Comparison of ENCODE assay signal across 8 cellular contexts in genomic region chr12:1583421-1584078, GRCh38. TPM values are rescaled to one million over a fixed set of nuclear protein-coding genes. Genes with fewer than 3 reads are reported as not detected.
DNase-seq lines count a peak whose midpoint lies in the region; ATAC-seq, FAIRE-seq and TF ChIP-seq lines count a peak whose summit lies in the region.

No MANE protein-coding gene starts in this region.

- no peak overlapping the region for H2BK12ac ChIP-seq in neuronal stem cell (ENCODE audit: low read length)

- FAIRE-seq in RCC 7860 (lab: Jason Lieb, UNC) = peak; percentile 62

- H3K27me3 ChIP-seq in neuronal stem cell (ENCODE audit: control insufficient read depth in 3 of 3, insufficient read depth in 3 of 3, low read depth in 1 of 3, low read length in 3 of 3) = peaks cover 0 to 49% (median 0%) of the 10 kb centered on the region in 3 experiments

- TF ChIP-seq CTCF in AG09319 (IDR thresholded peaks at IDR 0.05; ENCODE audit: low read depth, low read length) (peak; percentile 84), LNCAP (IDR thresholded peaks at IDR 0.05) (peak; percentile 86), type B pancreatic cell (conservative IDR thresholded peaks at IDR 0.05) (peak; percentile 98)

- ATAC-seq in GM19397 (IDR thresholded peaks at IDR 0.05; ENCODE audit: unreplicated experiment) = peak; percentile 56
- ATAC-seq in activated T-cell treated with anti-CD3 and anti-CD28 coated beads, Interleukin-2, amount 50 U/mL, for 72 hours (replicated peaks in 1 of 2) = peak; percentile 73 to 77

- H2AFZ ChIP-seq in neuronal stem cell (ENCODE audit: low read length) = no peak overlapping the region

- no peak overlapping the region for H3K9ac ChIP-seq in neuronal stem cell (ENCODE audit: low read depth, low read length, poor library complexity)

- no peak overlapping the region for H2AK5ac ChIP-seq in neuronal stem cell (ENCODE audit: low read depth, low read length)

- H3K4me1 Mint-ChIP-seq in activated T-cell treated with anti-CD3 and anti-CD28 coated beads, Interleukin-2, amount 50 U/mL, for 72 hours (ENCODE audit: low read depth) = peaks cover 26% of the 10 kb centered on the region
- H3K4me1 Mint-ChIP-seq in type B pancreatic cell (ENCODE audit: unreplicated experiment) = peaks cover 30% of the 10 kb centered on the region

- peaks cover 0 to 4% of the 10 kb centered on the region in 2 donors for H3K36me3 ChIP-seq in neuronal stem cell (replicated peaks in 1 of 2; ENCODE audit: control insufficient read depth in 2 of 2, insufficient read depth in 2 of 2, low read length in 2 of 2)

- no peak overlapping the region for H2BK120ac ChIP-seq in neuronal stem cell (ENCODE audit: low read depth, low read length)

- no peaks in the 10 kb centered on the region for H3K9me3 ChIP-seq in neuronal stem cell (replicated peaks in 1 of 2; ENCODE audit: control insufficient read depth in 2 of 2, insufficient read depth in 1 of 2, low read depth in 1 of 2, low read length in 2 of 2)

- no peak overlapping the region for H4K91ac ChIP-seq in neuronal stem cell (ENCODE audit: low read depth, low read length, poor library complexity)

- no peaks in the 10 kb centered on the region for H3K36me3 Mint-ChIP-seq in activated T-cell treated with anti-CD3 and anti-CD28 coated beads, Interleukin-2, amount 50 U/mL, for 72 hours (ENCODE audit: insufficient read depth in 2 of 2)
- peaks cover 11% of the 10 kb centered on the region for H3K36me3 Mint-ChIP-seq in type B pancreatic cell

- H4K8ac ChIP-seq in neuronal stem cell (ENCODE audit: low read depth, low read length) = no peak overlapping the region

- no peak overlapping the region for H2BK5ac ChIP-seq in neuronal stem cell (ENCODE audit: low read length)

- H3K18ac ChIP-seq in neuronal stem cell (ENCODE audit: low read length) = no peak overlapping the region

- H3K9me3 Mint-ChIP-seq in activated T-cell treated with anti-CD3 and anti-CD28 coated beads, Interleukin-2, amount 50 U/mL, for 72 hours = no peaks in the 10 kb centered on the region
- H3K9me3 Mint-ChIP-seq in type B pancreatic cell = no peaks in the 10 kb centered on the region

- peak overlapping the region; percentile 71 for H3K27ac Mint-ChIP-seq in activated T-cell treated with anti-CD3 and anti-CD28 coated beads, Interleukin-2, amount 50 U/mL, for 72 hours
- H3K27ac Mint-ChIP-seq in type B pancreatic cell = peak overlapping the region; percentile 12

- peaks cover 34 to 37% of the 10 kb centered on the region in 2 donors for H3K4me1 ChIP-seq in neuronal stem cell (ENCODE audit: control insufficient read depth in 2 of 2, insufficient read depth in 1 of 2, low read depth in 1 of 2, low read length in 2 of 2)

- no CpG with 5 or more reads among the region's 6 CpGs for WGBS in neuronal stem cell (ENCODE audit: extremely low coverage in 2 of 2, insufficient read length in 2 of 2, insufficient replicate concordance in 1 of 2), 2 donors

- no peaks in the 10 kb centered on the region for H3K79me1 ChIP-seq in neuronal stem cell (ENCODE audit: low read depth, low read length)

- no peak overlapping the region for H3K4ac ChIP-seq in neuronal stem cell (ENCODE audit: low read length)

- peak; percentile 77 for DNase-seq in AG09319 (ENCODE audit: extremely low read depth, low read depth)
- DNase-seq in RCC 7860 (ENCODE audit: low spot score) = peak; percentile 65
- DNase-seq in activated T-cell treated with anti-CD3 and anti-CD28 coated beads, Interleukin-2, amount 50 U/mL, for 72 hours = peak; percentile 66 to 69
- DNase-seq in fibroblast of peridontal ligament (ENCODE audit: extremely low read depth) = peak; percentile 97
- peak; percentile 82 for DNase-seq in neuronal stem cell (ENCODE audit: low spot score)
- no peak for DNase-seq in type B pancreatic cell (ENCODE audit: extremely low spot score, unreplicated experiment)

- H3K4me2 ChIP-seq in neuronal stem cell (ENCODE audit: insufficient read depth, low read length, poor library complexity, severe bottlenecking) = no peak overlapping the region

- no peak overlapping the region for H3K14ac ChIP-seq in neuronal stem cell (ENCODE audit: low read length)

- H3K4me3 Mint-ChIP-seq in activated T-cell treated with anti-CD3 and anti-CD28 coated beads, Interleukin-2, amount 50 U/mL, for 72 hours = peak overlapping the region in 1 of 2 donors; percentile 62
- peak overlapping the region; percentile 8 for H3K4me3 Mint-ChIP-seq in type B pancreatic cell

- no peak overlapping the region for H3K23ac ChIP-seq in neuronal stem cell (ENCODE audit: low read depth, low read length, poor library complexity)

- H3K27ac ChIP-seq in neuronal stem cell (replicated peaks; ENCODE audit: low read length) = no peak overlapping the region

- H3K4me3 ChIP-seq in neuronal stem cell (ENCODE audit: low read length in 2 of 2) = no peak overlapping the region

- no peak overlapping the region for H2BK15ac ChIP-seq in neuronal stem cell (ENCODE audit: low read length)

- no peaks in the 10 kb centered on the region for H3K27me3 Mint-ChIP-seq in activated T-cell treated with anti-CD3 and anti-CD28 coated beads, Interleukin-2, amount 50 U/mL, for 72 hours (ENCODE audit: low read depth)
- H3K27me3 Mint-ChIP-seq in type B pancreatic cell = peaks cover 23% of the 10 kb centered on the region

RNA-seq across cellular contexts. Expression of gene FBXL14, which starts 10.8 kb away (rescaled TPM):
- 10 to 100 TPM; 18.1 to 19.9 TPM for total RNA-seq in activated T-cell treated with anti-CD3 and anti-CD28 coated beads, Interleukin-2, amount 50 U/mL, for 72 hours
- polyA plus RNA-seq in neuronal stem cell (2013, experiment 1 of 2) = 34.2 TPM
- polyA plus RNA-seq in neuronal stem cell (2013, experiment 2 of 2) = 33.4 TPM
- 16.7 and 28.8 TPM in 2 replicates for total RNA-seq in type B pancreatic cell (ENCODE audit: low replicate concordance)

RNA-seq across cellular contexts. Expression of gene WNT5B, which starts 45.5 kb away (rescaled TPM):
- under 1 TPM; 0.22 to 0.51 TPM for total RNA-seq in activated T-cell treated with anti-CD3 and anti-CD28 coated beads, Interleukin-2, amount 50 U/mL, for 72 hours
- polyA plus RNA-seq in neuronal stem cell (2013, experiment 1 of 2) = 74.9 TPM
- polyA plus RNA-seq in neuronal stem cell (2013, experiment 2 of 2) = 74.2 TPM
- 11.3 and 42.9 TPM in 2 replicates for total RNA-seq in type B pancreatic cell (ENCODE audit: low replicate concordance)
